18 cellular contexts compared by ENCODE assay signal in the genomic region with DNA sequence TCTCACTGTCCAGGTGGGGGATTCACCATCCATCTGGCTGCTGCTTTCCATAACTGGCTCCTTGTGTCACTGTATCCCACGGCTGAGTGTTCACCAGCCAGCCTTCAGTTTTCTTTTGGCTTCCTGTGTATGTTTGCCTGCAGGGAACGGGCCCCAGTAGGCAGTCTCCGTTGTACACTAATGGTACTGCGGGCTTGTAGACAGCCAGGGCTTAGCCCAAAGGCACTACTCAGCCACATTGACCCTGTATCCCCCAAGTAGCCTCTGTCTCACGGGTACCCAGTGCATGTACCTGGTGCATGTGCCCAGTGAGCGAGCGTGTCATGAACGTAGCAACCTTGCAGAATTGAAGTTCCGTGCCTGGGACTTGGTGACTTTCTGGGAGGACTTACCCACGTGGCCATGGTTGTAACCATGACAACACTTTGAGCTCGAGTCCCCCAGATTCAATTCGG.
A peak's percentile ranks its signal among the peaks of the same experiment; 100 is the strongest.
DNase-seq lines count a peak whose midpoint lies in the region; ATAC-seq and TF ChIP-seq lines count a peak whose summit lies in the region.
"Had no signal": no experiment of that assay in that cellular context is flagged by ENCODE, and none has a peak within 500 bp of the region (broad histone marks: within the 10 kb centered on the region; RNA-seq: fewer than 3 reads in every experiment).

No MANE protein-coding gene starts in this region.

- peaks cover 41% of the 10 kb centered on the region for H3K36me3 ChIP-seq in OCI-LY1 (ENCODE audit: insufficient read depth, low read length)

- no peaks in the 10 kb centered on the region for H3K9me3 ChIP-seq in OCI-LY1 (ENCODE audit: low read length)
- H3K9me3 ChIP-seq: adrenal gland, MG63, right lobe of liver had no signal

- no peak for DNase-seq in T-helper 1 cell
- DNase-seq in kidney tubule cell (ENCODE audit: low spot score) = peak; percentile 35
- DNase-seq in stimulated activated effector memory CD8-positive, alpha-beta T cell treated with anti-CD3 and anti-CD28 coated beads, Interleukin-12 subunit alpha, Interleukin-12 subunit beta, amount 100 ng/mL, for 72 hours (ENCODE audit: low spot score in 2 of 2) = no peak
- DNase-seq: ACHN, adrenal gland, cortex of kidney, left colon, MG63, naive B cell, NCI-H2107 had no signal

- peak overlapping the region; percentile 40; the same call in 1 of the 2 replicates for H3K4me2 ChIP-seq in OCI-LY1 (ENCODE audit: low read length)

- no peaks in the 10 kb centered on the region for H3K9me3 Mint-ChIP-seq in T-helper 1 cell treated with Interleukin-12 subunit alpha and Interleukin-12 subunit beta and Interleukin-4 antibody, amounts not matched to agents 30 μg/mL and 1 μg/mL, for 36 hours
- no peaks in the 10 kb centered on the region for H3K9me3 Mint-ChIP-seq in stimulated activated effector memory CD8-positive, alpha-beta T cell treated with anti-CD3 and anti-CD28 coated beads, Interleukin-12 subunit alpha, Interleukin-12 subunit beta, amount 100 ng/mL, for 72 hours
- H3K9me3 Mint-ChIP-seq: naive B cell; stimulated activated naive CD8-positive, alpha-beta T cell treated with anti-CD3 and anti-CD28 coated beads, Interleukin-15, Interleukin-2, amounts not matched to agents 100 ng/mL and 50 ng/mL, for 24 hours; WTC11 had no signal

- H3K4me3 Mint-ChIP-seq in T-helper 1 cell treated with Interleukin-12 subunit alpha and Interleukin-12 subunit beta and Interleukin-4 antibody, amounts not matched to agents 30 μg/mL and 1 μg/mL, for 36 hours = no peak overlapping the region
- H3K4me3 Mint-ChIP-seq in stimulated activated effector memory CD8-positive, alpha-beta T cell treated with anti-CD3 and anti-CD28 coated beads, Interleukin-12 subunit alpha, Interleukin-12 subunit beta, amount 100 ng/mL, for 72 hours = no peak overlapping the region
- H3K4me3 Mint-ChIP-seq: stimulated activated naive CD8-positive, alpha-beta T cell treated with anti-CD3 and anti-CD28 coated beads, Interleukin-15, Interleukin-2, amounts not matched to agents 100 ng/mL and 50 ng/mL, for 24 hours; WTC11 had no signal

- peaks cover 22% of the 10 kb centered on the region for H3K36me3 Mint-ChIP-seq in T-helper 1 cell treated with Interleukin-12 subunit alpha and Interleukin-12 subunit beta and Interleukin-4 antibody, amounts not matched to agents 30 μg/mL and 1 μg/mL, for 36 hours (ENCODE audit: low read depth)
- H3K36me3 Mint-ChIP-seq in stimulated activated effector memory CD8-positive, alpha-beta T cell treated with anti-CD3 and anti-CD28 coated beads, Interleukin-12 subunit alpha, Interleukin-12 subunit beta, amount 100 ng/mL, for 72 hours = peaks cover 82% of the 10 kb centered on the region

- no peak for TF ChIP-seq CTCF in OCI-LY1 (IDR thresholded peaks at IDR 0.05; ENCODE audit: low read length)

- H4K20me1 ChIP-seq in OCI-LY1 (ENCODE audit: insufficient read depth, low read length) = no peaks in the 10 kb centered on the region

- peaks cover 75% of the 10 kb centered on the region for H3K79me2 ChIP-seq in OCI-LY1 (ENCODE audit: insufficient read depth, low read length)

- H2AFZ ChIP-seq in OCI-LY1 (ENCODE audit: low read length) = no peak overlapping the region

- H3K27ac Mint-ChIP-seq in T-helper 1 cell treated with Interleukin-12 subunit alpha and Interleukin-12 subunit beta and Interleukin-4 antibody, amounts not matched to agents 30 μg/mL and 1 μg/mL, for 36 hours = peak overlapping the region; percentile 41
- H3K27ac Mint-ChIP-seq in stimulated activated effector memory CD8-positive, alpha-beta T cell treated with anti-CD3 and anti-CD28 coated beads, Interleukin-12 subunit alpha, Interleukin-12 subunit beta, amount 100 ng/mL, for 72 hours = peak overlapping the region; percentile 2
- H3K27ac Mint-ChIP-seq: stimulated activated naive CD8-positive, alpha-beta T cell treated with anti-CD3 and anti-CD28 coated beads, Interleukin-15, Interleukin-2, amounts not matched to agents 100 ng/mL and 50 ng/mL, for 24 hours; WTC11 had no signal

- H3K4me1 Mint-ChIP-seq in T-helper 1 cell treated with Interleukin-12 subunit alpha and Interleukin-12 subunit beta and Interleukin-4 antibody, amounts not matched to agents 30 μg/mL and 1 μg/mL, for 36 hours (ENCODE audit: low read depth) = peaks cover 29% of the 10 kb centered on the region
- H3K4me1 Mint-ChIP-seq in stimulated activated effector memory CD8-positive, alpha-beta T cell treated with anti-CD3 and anti-CD28 coated beads, Interleukin-12 subunit alpha, Interleukin-12 subunit beta, amount 100 ng/mL, for 72 hours = peaks cover 39% of the 10 kb centered on the region

- peak overlapping the region; percentile 78 for H3K27ac ChIP-seq in OCI-LY1 (ENCODE audit: low read depth, low read length, poor library complexity, severe bottlenecking)
- H3K27ac ChIP-seq: adrenal gland, right lobe of liver had no signal

- H3F3A ChIP-seq in OCI-LY1 (ENCODE audit: insufficient read depth, low read length) = no peaks in the 10 kb centered on the region

- no peaks in the 10 kb centered on the region for H3K9me2 ChIP-seq in OCI-LY1 (ENCODE audit: low read depth, low read length)

- H3K27me3 ChIP-seq in OCI-LY1 (ENCODE audit: insufficient read depth, low read length) = no peaks in the 10 kb centered on the region
- H3K27me3 ChIP-seq: adrenal gland, MG63, right lobe of liver had no signal

- H3K4me1 ChIP-seq in OCI-LY1 (ENCODE audit: insufficient read depth, low read length, severe bottlenecking) = peaks cover 41% of the 10 kb centered on the region

- no peaks in the 10 kb centered on the region for H3K27me3 Mint-ChIP-seq in T-helper 1 cell treated with Interleukin-12 subunit alpha and Interleukin-12 subunit beta and Interleukin-4 antibody, amounts not matched to agents 30 μg/mL and 1 μg/mL, for 36 hours (ENCODE audit: low read depth)
- H3K27me3 Mint-ChIP-seq: naive B cell; stimulated activated naive CD8-positive, alpha-beta T cell treated with anti-CD3 and anti-CD28 coated beads, Interleukin-15, Interleukin-2, amounts not matched to agents 100 ng/mL and 50 ng/mL, for 24 hours had no signal

- ATAC-seq in stimulated activated effector memory CD8-positive, alpha-beta T cell treated with anti-CD3 and anti-CD28 coated beads, Interleukin-12 subunit alpha, Interleukin-12 subunit beta, amount 100 ng/mL, for 72 hours = no peak
- no peak for ATAC-seq in GM21360 (IDR thresholded peaks at IDR 0.05; ENCODE audit: unreplicated experiment)
- no peak for ATAC-seq in HG02973 (IDR thresholded peaks at IDR 0.05; ENCODE audit: unreplicated experiment)
- no peak for ATAC-seq in GM18873 (IDR thresholded peaks at IDR 0.05; ENCODE audit: low FRiP score, unreplicated experiment)
- ATAC-seq: left colon, right lobe of liver, WTC11 had no signal

- peak overlapping the region; percentile 35 for H3K4me3 ChIP-seq in OCI-LY1 (ENCODE audit: low read depth, low read length, poor library complexity, severe bottlenecking)
- H3K4me3 ChIP-seq: adrenal gland, MG63, right lobe of liver had no signal

- peak overlapping the region; percentile 26; the same call in 1 of the 2 replicates for H3K9ac ChIP-seq in OCI-LY1 (ENCODE audit: low read length)
